In genomic region chr16:81314603-81315270, GRCh38 we compare ENCODE assay signal across 1 cellular context.
TF ChIP-seq lines count a peak whose summit lies in the region.

TSS of gene GAN (plus strand) at chr16:81314962. CDS start at chr16:81315114, 152 bp downstream.

TF ChIP-seq in K562, 482 proteins besides CTCF, POLR2A, EP300 and RAD21 (continued from another document and continues in another):
- no peak; the same call in 1 of the 2 replicates for TF ChIP-seq RREB1 (CRISPR knock-in tag; IDR thresholded peaks at IDR 0.05)
- TF ChIP-seq CBX1 (IDR thresholded peaks at IDR 0.05; ENCODE audit: low read depth): peak; percentile 78; the same call in 1 of the 2 replicates
- no peak for TF ChIP-seq SMARCC2 (IDR thresholded peaks at IDR 0.05; ENCODE audit: low read depth)
- no peak for TF ChIP-seq CUX1 (CRISPR knock-in tag; IDR thresholded peaks at IDR 0.05)
- 0 out of 2 replicates have a peak, but pooled peaks have one; percentile 29 for TF ChIP-seq MITF (IDR thresholded peaks at IDR 0.05)
- TF ChIP-seq ZNF134 (CRISPR knock-in tag; conservative IDR thresholded peaks at IDR 0.05): no peak
- TF ChIP-seq TAF7 (tag; IDR thresholded peaks at IDR 0.05): no peak
- no peak for TF ChIP-seq MTA2 (IDR thresholded peaks at IDR 0.05; ENCODE audit: low read depth)
- TF ChIP-seq ZNF583 (CRISPR knock-in tag; IDR thresholded peaks at IDR 0.05): no peak
- TF ChIP-seq E2F5 (CRISPR knock-in tag; IDR thresholded peaks at IDR 0.05): no peak
- no peak; the same call in 1 of the 2 replicates for TF ChIP-seq LCOR (CRISPR knock-in tag; IDR thresholded peaks at IDR 0.05)
- no peak for TF ChIP-seq ZNF224 (CRISPR knock-in tag; IDR thresholded peaks at IDR 0.05)
- peak; percentile 96 for TF ChIP-seq POLR2G (IDR thresholded peaks at IDR 0.05; ENCODE audit: low read depth, low read length)
- no peak for TF ChIP-seq RHOXF2B (CRISPR knock-in tag; conservative IDR thresholded peaks at IDR 0.05)
- peak; percentile 68; the same call in 1 of the 2 replicates for TF ChIP-seq MGA (IDR thresholded peaks at IDR 0.05)
- TF ChIP-seq GTF3C2 (IDR thresholded peaks at IDR 0.05; ENCODE audit: borderline replicate concordance, extremely low read depth, insufficient read length): peak; percentile 75
- no peak for TF ChIP-seq KAT8 (IDR thresholded peaks at IDR 0.05; ENCODE audit: low read depth)
- peak; percentile 95 for TF ChIP-seq MTA3 (IDR thresholded peaks at IDR 0.05; ENCODE audit: borderline replicate concordance)
- peak; percentile 80; the same call in 1 of the 2 replicates for TF ChIP-seq PML (IDR thresholded peaks at IDR 0.05; ENCODE audit: low read length)
- peak; percentile 46 for TF ChIP-seq CCNT2 (IDR thresholded peaks at IDR 0.05; ENCODE audit: borderline replicate concordance, extremely low read depth, insufficient read length, low read depth, low read length)
- peak; percentile 53 for TF ChIP-seq POLR2H (tag; IDR thresholded peaks at IDR 0.05; ENCODE audit: low read depth)
